1 cellular context compared by ENCODE assay signal in genomic region chr15:43831519-43832052, GRCh38.
TF ChIP-seq lines count a peak whose summit lies in the region.

No MANE protein-coding gene starts in this region.

TF ChIP-seq in HEK293, 187 proteins besides CTCF, POLR2A, EP300 and RAD21:
- 0 out of 2 replicates have a peak, but pooled peaks have one; percentile 57 for TF ChIP-seq SCRT1 (tag by site-specific recombination; IDR thresholded peaks at IDR 0.05; ENCODE audit: borderline replicate concordance)
- TF ChIP-seq SCRT2 (tag by site-specific recombination; IDR thresholded peaks at IDR 0.05) = peak; percentile 58; the same call in 1 of the 2 replicates
